Comparison of ENCODE assay signal across 4 cellular contexts in the genomic region with DNA sequence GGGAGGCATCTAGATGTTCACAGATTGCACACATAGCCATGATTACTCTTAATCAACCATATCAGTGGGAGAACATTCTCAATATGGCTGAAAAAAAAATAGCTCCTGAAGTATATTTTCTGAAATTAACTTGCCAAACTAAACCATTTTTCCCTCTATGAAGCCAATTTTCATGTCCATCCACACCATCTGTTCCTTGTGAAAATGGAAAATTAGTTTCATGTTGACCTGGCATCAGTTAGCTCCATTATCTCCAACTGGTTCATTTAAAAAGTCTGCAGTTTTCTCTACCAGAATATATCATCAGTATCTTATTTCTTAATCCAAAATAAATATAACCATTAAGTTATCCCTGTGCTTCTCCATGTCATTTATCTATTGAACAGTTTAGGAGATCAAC.
"Had no signal": no experiment of that assay in that cellular context is flagged by ENCODE, and none has a peak within 500 bp of the region (broad histone marks: within the 10 kb centered on the region; RNA-seq: fewer than 3 reads in every experiment).

No MANE protein-coding gene starts in this region.

- H3K4me3 ChIP-seq: GM23338 had no signal

- H3K9me3 Mint-ChIP-seq: GM23338 had no signal

- ATAC-seq: GM23338 had no signal

- H3K4me3 Mint-ChIP-seq: GM23338, H9 had no signal

- H3K27ac Mint-ChIP-seq: GM23338, H9 had no signal

- H3K4me2 ChIP-seq: GM23338 had no signal

- DNase-seq: H9, HCEC 1CT, IMR-90 had no signal

- H2AFZ ChIP-seq: GM23338 had no signal
